In the genomic region with DNA sequence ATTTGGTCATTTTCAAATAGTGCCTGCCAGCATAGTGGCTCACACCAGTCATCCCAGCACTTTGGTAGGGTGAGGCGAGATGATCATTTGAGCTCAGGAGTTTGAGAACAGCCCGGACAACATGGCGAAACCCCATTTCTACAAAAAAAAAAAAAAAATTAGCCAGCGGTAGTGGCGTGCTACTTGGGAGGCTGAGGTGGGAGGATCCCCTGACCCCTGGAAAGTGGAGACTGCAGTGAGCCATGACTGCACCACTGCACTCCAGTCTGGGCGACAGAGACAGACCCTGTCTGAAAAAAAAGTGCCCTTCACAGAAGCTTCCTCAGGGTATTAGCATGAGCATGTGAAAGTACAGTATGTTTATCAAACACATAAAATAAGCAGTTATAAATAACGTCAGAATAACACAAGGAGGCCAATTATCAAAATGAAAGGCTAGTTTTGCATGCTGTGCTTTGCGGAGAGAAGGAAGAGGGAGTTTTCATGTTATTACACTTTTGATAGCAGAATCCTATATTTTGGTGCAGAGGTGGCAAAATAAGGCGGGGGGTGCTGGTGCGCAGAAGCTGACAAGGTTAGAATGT, we compare ENCODE assay signal across 8 cellular contexts. TPM values are rescaled to one million over a fixed set of nuclear protein-coding genes. Genes with fewer than 3 reads are reported as not detected.
A peak's percentile ranks its signal among the peaks of the same experiment; 100 is the strongest.
DNase-seq lines count a peak whose midpoint lies in the region; ATAC-seq, FAIRE-seq and TF ChIP-seq lines count a peak whose summit lies in the region.

No MANE protein-coding gene starts in this region.

- no peak for DNase-seq in activated CD4-positive, alpha-beta T cell treated with anti-CD3 and anti-CD28 coated beads, Interleukin-2, amount 10 ng/mL, durations not matched to agents 7 days and 5 days
- no peak for DNase-seq in activated CD4-positive, alpha-beta T cell treated with anti-CD3 and anti-CD28 coated beads, Interleukin-2, amount 50 U/mL, for 48 hours
- DNase-seq in activated naive CD4-positive, alpha-beta T cell treated with anti-CD3 and anti-CD28 coated beads, Interleukin-2, amount 50 U/mL, for 72 hours (ENCODE audit: low spot score in 2 of 2): no peak
- DNase-seq in keratinocyte (ENCODE audit: low read depth, low spot score): no peak
- DNase-seq in HuH-7 (ENCODE audit: low spot score): no peak
- DNase-seq in activated gamma-delta T cell treated with Interleukin-2 at 50 U/mL for 16 hours: no peak

- H3K27me3 Mint-ChIP-seq in activated CD4-positive, alpha-beta T cell treated with anti-CD3 and anti-CD28 coated beads, Interleukin-2, amount 10 ng/mL, durations not matched to agents 7 days and 5 days: peaks cover under 1% of the 10 kb centered on the region

- no peaks in the 10 kb centered on the region for H3K9me3 Mint-ChIP-seq in activated CD4-positive, alpha-beta T cell treated with anti-CD3 and anti-CD28 coated beads, Interleukin-2, amount 10 ng/mL, durations not matched to agents 7 days and 5 days
- no peaks in the 10 kb centered on the region for H3K9me3 Mint-ChIP-seq in activated naive CD4-positive, alpha-beta T cell treated with anti-CD3 and anti-CD28 coated beads, Interleukin-2, amount 50 U/mL, for 72 hours

- peak overlapping the region; percentile 26 to 74 (median 61) for H3K4me3 ChIP-seq in keratinocyte (ENCODE audit: control insufficient read depth in 2 of 3, extremely low read depth in 1 of 3, insufficient read depth in 2 of 3, low read depth in 1 of 3, low read length in 3 of 3)
- H3K4me3 ChIP-seq in thymus (ENCODE audit: low read length): peak overlapping the region; percentile 79

- no peaks in the 10 kb centered on the region for H3K9me1 ChIP-seq in keratinocyte (ENCODE audit: control insufficient read depth, extremely low read depth, insufficient read depth, low read length)

- H3K4me3 Mint-ChIP-seq in activated CD4-positive, alpha-beta T cell treated with anti-CD3 and anti-CD28 coated beads, Interleukin-2, amount 10 ng/mL, durations not matched to agents 7 days and 5 days: peak overlapping the region; percentile 89

- H3K27ac ChIP-seq in keratinocyte (ENCODE audit: control insufficient read depth, insufficient read depth, low read length): peak overlapping the region; percentile 59
- peak overlapping the region; percentile 91 for H3K27ac ChIP-seq in thymus (ENCODE audit: low read depth)

- peaks cover 51% of the 10 kb centered on the region for H3K4me1 Mint-ChIP-seq in activated CD4-positive, alpha-beta T cell treated with anti-CD3 and anti-CD28 coated beads, Interleukin-2, amount 10 ng/mL, durations not matched to agents 7 days and 5 days

- peak overlapping the region; percentile 93 for H3K27ac Mint-ChIP-seq in activated CD4-positive, alpha-beta T cell treated with anti-CD3 and anti-CD28 coated beads, Interleukin-2, amount 10 ng/mL, durations not matched to agents 7 days and 5 days
- H3K27ac Mint-ChIP-seq in activated naive CD4-positive, alpha-beta T cell treated with anti-CD3 and anti-CD28 coated beads, Interleukin-2, amount 50 U/mL, for 72 hours: peak overlapping the region; percentile 93 to 100

- H3K9ac ChIP-seq in keratinocyte (ENCODE audit: control insufficient read depth, extremely low read depth, insufficient read depth, low read length): peak overlapping the region; percentile 65

- POLR2A ChIA-PET in activated CD4-positive, alpha-beta T cell treated with anti-CD3 and anti-CD28 coated beads, Interleukin-2, amount 10 ng/mL, durations not matched to agents 7 days and 5 days (lab: Charles Lee): interaction anchor here (1.5 kb wide), 1 partner anchor 37 kb away, joined by 5 read pairs; no protein-coding TSS in a partner anchor

- H3K36me3 Mint-ChIP-seq in activated CD4-positive, alpha-beta T cell treated with anti-CD3 and anti-CD28 coated beads, Interleukin-2, amount 10 ng/mL, durations not matched to agents 7 days and 5 days (ENCODE audit: low read depth): peaks cover 27% of the 10 kb centered on the region
- H3K36me3 Mint-ChIP-seq in activated naive CD4-positive, alpha-beta T cell treated with anti-CD3 and anti-CD28 coated beads, Interleukin-2, amount 50 U/mL, for 72 hours: peaks cover 28 to 39% of the 10 kb centered on the region in 2 donors

- dilution Hi-C loops in keratinocyte (cut with MboI; ENCODE audit: extremely low pct_ligation_motif_present, low sequenced_read_pairs): no loop called here

- H2AFZ ChIP-seq in keratinocyte (ENCODE audit: control insufficient read depth, low read length): peak overlapping the region; percentile 66

- ATAC-seq in activated naive CD4-positive, alpha-beta T cell treated with anti-CD3 and anti-CD28 coated beads, Interleukin-2, amount 50 U/mL, for 72 hours: no peak
- ATAC-seq in GM21381 (IDR thresholded peaks at IDR 0.05; ENCODE audit: unreplicated experiment): no peak

- no peaks in the 10 kb centered on the region for H4K20me1 ChIP-seq in keratinocyte (ENCODE audit: control insufficient read depth, extremely low read depth, insufficient read depth, low read length)

- H3K9me3 ChIP-seq in keratinocyte (ENCODE audit: control insufficient read depth, low read depth, low read length): no peaks in the 10 kb centered on the region
- H3K9me3 ChIP-seq in thymus (ENCODE audit: control insufficient read depth): no peaks in the 10 kb centered on the region

- peak overlapping the region; percentile 92 for H3K4me2 ChIP-seq in keratinocyte (ENCODE audit: control insufficient read depth, extremely low read depth, insufficient read depth, low read depth, low read length)

- no peak for TF ChIP-seq CTCF in keratinocyte (optimal IDR thresholded peaks at IDR 0.05 in 1 of 3, IDR thresholded peaks at IDR 0.05 in 1 of 3, conservative IDR thresholded peaks at IDR 0.05 in 1 of 3; ENCODE audit: extremely low read depth in 1 of 3, insufficient read depth in 2 of 3, low read length in 3 of 3)

- no peak for FAIRE-seq in keratinocyte (lab: Jason Lieb, UNC)

- CTCF ChIA-PET in activated CD4-positive, alpha-beta T cell treated with anti-CD3 and anti-CD28 coated beads, Interleukin-2, amount 10 ng/mL, durations not matched to agents 7 days and 5 days (lab: Charles Lee): interaction anchor here (0.9 to 1.8 kb wide), 4 partner anchors 20 to 54 kb away, joined by 3 to 5 read pairs (median 4); a partner anchor contains a TSS

- peaks cover 10 to 18% of the 10 kb centered on the region in 2 experiments for H3K36me3 ChIP-seq in keratinocyte (ENCODE audit: control insufficient read depth in 2 of 2, extremely low read depth in 1 of 2, insufficient read depth in 2 of 2, low read length in 2 of 2)
- peaks cover 12% of the 10 kb centered on the region for H3K36me3 ChIP-seq in thymus (ENCODE audit: control insufficient read depth, insufficient read depth)

- H3K4me1 ChIP-seq in keratinocyte (ENCODE audit: control insufficient read depth, extremely low read depth, insufficient read depth, low read length) (peaks cover 17% of the 10 kb centered on the region), thymus (ENCODE audit: control insufficient read depth, insufficient read depth, low read length) (peaks cover 10% of the 10 kb centered on the region)

- WGBS in thymus: 51% methylated on average over 10 of the region's 10 CpGs

- no peaks in the 10 kb centered on the region for H3K27me3 ChIP-seq in keratinocyte (ENCODE audit: control insufficient read depth, extremely low read depth, insufficient read depth, low read length)
- H3K27me3 ChIP-seq in thymus (ENCODE audit: control insufficient read depth, insufficient read depth): no peaks in the 10 kb centered on the region

- H3K79me2 ChIP-seq in keratinocyte (ENCODE audit: control insufficient read depth, insufficient read depth, low read length): peaks cover 42% of the 10 kb centered on the region

RNA-seq across cellular contexts. Expression of a gene that starts 0.8 kb away (rescaled TPM):
- 10 to 100 TPM; 40.0 to 40.5 TPM for total RNA-seq in activated CD4-positive, alpha-beta T cell treated with anti-CD3 and anti-CD28 coated beads, Interleukin-2, amount 10 ng/mL, durations not matched to agents 7 days and 5 days
- 10 to 100 TPM; 53.0 to 57.4 TPM for total RNA-seq in activated naive CD4-positive, alpha-beta T cell treated with anti-CD3 and anti-CD28 coated beads, Interleukin-2, amount 50 U/mL, for 72 hours
- polyA plus RNA-seq in keratinocyte (44.6 to 54.0 TPM (median 46.0 TPM) in 3 replicates), thymus (20.0 TPM)
- polyA plus RNA-seq in keratinocyte (2011; ENCODE audit: low read depth): 15.9 TPM
- 40.5 and 48.9 TPM in 2 replicates for polyA plus RNA-seq in keratinocyte (2011; cell fraction: cytosol; rRNA removed)
- 75.0 and 77.2 TPM in 2 replicates for polyA plus RNA-seq in keratinocyte (2011; cell fraction: nucleus; rRNA removed)
- 27.3 and 40.6 TPM in 2 replicates for polyA plus RNA-seq in keratinocyte (2012; ENCODE audit: low replicate concordance)
- polyA minus RNA-seq in keratinocyte: 43.6 to 62.2 TPM (median 51.1 TPM) in 3 replicates
- polyA minus RNA-seq in keratinocyte (2011; cell fraction: cytosol; rRNA and poly(A)+ RNA removed): 31.8 TPM
- 30.0 and 38.9 TPM in 2 replicates for polyA minus RNA-seq in keratinocyte (2011; cell fraction: nucleus; rRNA and poly(A)+ RNA removed)

RNA-seq across cellular contexts. Expression of a gene that starts 38.8 kb away (rescaled TPM):
- 10 to 100 TPM; 14.7 to 16.1 TPM for total RNA-seq in activated CD4-positive, alpha-beta T cell treated with anti-CD3 and anti-CD28 coated beads, Interleukin-2, amount 10 ng/mL, durations not matched to agents 7 days and 5 days
- 10 to 100 TPM in 1 of 2 donors, 1 to 10 TPM in 1; 6.8 to 11.9 TPM for total RNA-seq in activated naive CD4-positive, alpha-beta T cell treated with anti-CD3 and anti-CD28 coated beads, Interleukin-2, amount 50 U/mL, for 72 hours
- polyA plus RNA-seq in keratinocyte (6.5 to 12.7 TPM (median 8.2 TPM) in 3 replicates), thymus (13.4 TPM)
- polyA plus RNA-seq in keratinocyte (2011; ENCODE audit: low read depth): 14.7 TPM
- 5.7 and 10.9 TPM in 2 replicates for polyA plus RNA-seq in keratinocyte (2011; cell fraction: cytosol; rRNA removed)
- polyA plus RNA-seq in keratinocyte (2011; cell fraction: nucleus; rRNA removed): 6.7 and 10.9 TPM in 2 replicates
- 9.0 and 15.3 TPM in 2 replicates for polyA plus RNA-seq in keratinocyte (2012; ENCODE audit: low replicate concordance)
- polyA minus RNA-seq in keratinocyte: 0.46 to 5.1 TPM (median 2.3 TPM) in 3 replicates
- 4.8 TPM for polyA minus RNA-seq in keratinocyte (2011; cell fraction: cytosol; rRNA and poly(A)+ RNA removed)
- 2.4 and 3.8 TPM in 2 replicates for polyA minus RNA-seq in keratinocyte (2011; cell fraction: nucleus; rRNA and poly(A)+ RNA removed)
